ENCODE assay signal across 1 cellular context in the genomic region with DNA sequence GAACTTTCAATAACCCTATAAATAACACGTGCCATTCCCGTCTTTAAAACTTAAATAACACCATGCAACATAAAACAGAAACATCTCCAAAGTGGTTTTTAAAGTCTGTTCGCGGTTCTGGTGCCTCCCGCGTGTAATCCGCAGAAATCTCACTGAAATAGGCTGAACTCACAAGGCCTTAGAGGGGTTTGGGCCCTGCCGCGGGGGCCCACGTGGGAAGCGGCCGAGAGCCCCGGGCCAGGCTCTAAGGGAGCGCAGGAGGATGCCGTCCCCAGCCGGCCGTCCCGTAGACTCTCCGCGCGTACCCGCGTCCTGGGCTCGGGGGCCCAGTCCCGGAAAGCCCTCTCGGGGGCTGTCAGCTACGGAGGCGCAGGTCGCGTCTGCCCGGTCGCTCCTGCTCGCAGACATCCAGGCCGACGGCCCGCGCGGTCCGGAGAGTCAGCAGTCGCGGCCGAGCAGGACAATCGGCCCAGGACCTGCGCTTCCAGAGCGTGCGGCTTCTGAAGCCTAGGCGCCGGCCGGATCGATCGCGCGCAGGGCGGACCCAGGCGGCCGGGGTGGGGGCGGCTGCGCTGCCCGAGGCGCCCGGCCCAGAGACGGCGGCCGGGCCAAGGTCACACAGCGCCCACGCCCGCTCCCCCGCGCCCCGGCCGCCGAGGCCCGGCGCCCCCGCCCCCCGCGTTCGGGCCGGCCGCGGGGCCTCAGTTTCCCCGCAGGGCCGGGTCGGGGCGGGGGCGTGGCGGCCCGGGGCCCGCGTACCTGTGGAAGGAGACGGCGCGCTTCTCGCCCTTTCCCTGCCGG.
A peak's percentile ranks its signal among the peaks of the same experiment; 100 is the strongest.
TF ChIP-seq lines count a peak whose summit lies in the region.

No MANE protein-coding gene starts in this region.

TF ChIP-seq in H1, 55 proteins besides CTCF, POLR2A, EP300 and RAD21:
- TF ChIP-seq, protein P1, sequence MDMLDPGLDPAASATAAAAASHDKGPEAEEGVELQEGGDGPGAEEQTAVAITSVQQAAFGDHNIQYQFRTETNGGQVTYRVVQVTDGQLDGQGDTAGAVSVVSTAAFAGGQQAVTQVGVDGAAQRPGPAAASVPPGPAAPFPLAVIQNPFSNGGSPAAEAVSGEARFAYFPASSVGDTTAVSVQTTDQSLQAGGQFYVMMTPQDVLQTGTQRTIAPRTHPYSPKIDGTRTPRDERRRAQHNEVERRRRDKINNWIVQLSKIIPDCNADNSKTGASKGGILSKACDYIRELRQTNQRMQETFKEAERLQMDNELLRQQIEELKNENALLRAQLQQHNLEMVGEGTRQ (IDR thresholded peaks at IDR 0.05; ENCODE audit: low read length), result no peak
- peak; percentile 70 for TF ChIP-seq TAF1 (IDR thresholded peaks at IDR 0.05; ENCODE audit: low read depth, low read length)
- no peak for TF ChIP-seq POU5F1 (IDR thresholded peaks at IDR 0.05; ENCODE audit: low read depth, low read length)
- no peak for TF ChIP-seq HDAC6 (IDR thresholded peaks at IDR 0.05; ENCODE audit: low read depth, low read length)
- no peak for TF ChIP-seq MAFK (IDR thresholded peaks at IDR 0.05; ENCODE audit: low read depth, low read length)
- TF ChIP-seq SIRT6 (IDR thresholded peaks at IDR 0.05; ENCODE audit: low read length), result no peak
- no peak for TF ChIP-seq RXRA (IDR thresholded peaks at IDR 0.05; ENCODE audit: insufficient read depth, low read depth, low read length)
- TF ChIP-seq CTBP2 (IDR thresholded peaks at IDR 0.05; ENCODE audit: borderline replicate concordance, insufficient read depth, insufficient read length, low read length), result no peak
- TF ChIP-seq SAP30 (IDR thresholded peaks at IDR 0.05; ENCODE audit: insufficient read depth, insufficient replicate concordance, low read length), result no peak
- TF ChIP-seq RNF2 (IDR thresholded peaks at IDR 0.05; ENCODE audit: borderline replicate concordance, low read depth, low read length, missing control alignments, poor library complexity, severe bottlenecking), result no peak
- no peak for TF ChIP-seq SRF (IDR thresholded peaks at IDR 0.05; ENCODE audit: low read depth, low read length)
- TF ChIP-seq JUN (IDR thresholded peaks at IDR 0.05; ENCODE audit: low read depth, low read length), result no peak
- TF ChIP-seq GABPA (IDR thresholded peaks at IDR 0.05; ENCODE audit: borderline replicate concordance, insufficient read depth, low read length), result peak; percentile 44; the same call in 1 of the 2 replicates
- TF ChIP-seq EGR1 (IDR thresholded peaks at IDR 0.05; ENCODE audit: borderline replicate concordance, low read depth, low read length), result no peak
- TF ChIP-seq CBX8 (IDR thresholded peaks at IDR 0.05; ENCODE audit: borderline replicate concordance, low read depth, low read length), result no peak
- TF ChIP-seq CHD1 (IDR thresholded peaks at IDR 0.05; ENCODE audit: low read depth, low read length), result no peak
- no peak for TF ChIP-seq SIN3A (conservative IDR thresholded peaks at IDR 0.05 in 1 of 2, IDR thresholded peaks at IDR 0.05 in 1 of 2; ENCODE audit: low read depth in 1 of 2, low read length in 2 of 2)
- TF ChIP-seq BACH1 (IDR thresholded peaks at IDR 0.05; ENCODE audit: low read length), result 0 out of 2 replicates have a peak, but pooled peaks have one; percentile 4
- TF ChIP-seq SP1 (IDR thresholded peaks at IDR 0.05; ENCODE audit: low read depth, low read length), result no peak
- TF ChIP-seq KDM1A (IDR thresholded peaks at IDR 0.05; ENCODE audit: borderline replicate concordance, low read length), result no peak
- 0 out of 4 replicates have a peak, but pooled peaks of 1 of the 2 experiments have one; percentile 19 for TF ChIP-seq HDAC2 (IDR thresholded peaks at IDR 0.05; ENCODE audit: borderline replicate concordance in 1 of 2, low read depth in 2 of 2, low read length in 2 of 2)
- TF ChIP-seq SIX5 (IDR thresholded peaks at IDR 0.05; ENCODE audit: low read depth, low read length), result no peak
- no peak for TF ChIP-seq NRF1 (IDR thresholded peaks at IDR 0.05; ENCODE audit: low read depth, low read length)
- TF ChIP-seq KDM4A (IDR thresholded peaks at IDR 0.05; ENCODE audit: low read depth, low read length, severe bottlenecking), result peak; percentile 56
- TF ChIP-seq GTF2F1 (IDR thresholded peaks at IDR 0.05; ENCODE audit: borderline replicate concordance, low read depth, low read length), result no peak
- no peak for TF ChIP-seq ATF3 (IDR thresholded peaks at IDR 0.05; ENCODE audit: insufficient read depth, low read depth, low read length)
- TF ChIP-seq CBX5 (IDR thresholded peaks at IDR 0.05; ENCODE audit: low read depth, low read length), result no peak
- TF ChIP-seq SP2 (IDR thresholded peaks at IDR 0.05; ENCODE audit: low read length), result no peak
- TF ChIP-seq MAX (IDR thresholded peaks at IDR 0.05), result peak; percentile 53
- peak; percentile 58; the same call in 1 of the 2 replicates for TF ChIP-seq RBBP5 (IDR thresholded peaks at IDR 0.05; ENCODE audit: borderline replicate concordance, low read depth, low read length)
- TF ChIP-seq ZNF274 (IDR thresholded peaks at IDR 0.05; ENCODE audit: borderline replicate concordance, extremely low read depth, low read length), result no peak
- no peak for TF ChIP-seq EZH2 (IDR thresholded peaks at IDR 0.05; ENCODE audit: low read depth, low read length, severe bottlenecking)
- TF ChIP-seq TBP (IDR thresholded peaks at IDR 0.05; ENCODE audit: low read depth, low read length), result no peak
- TF ChIP-seq POLR2AphosphoS5 (IDR thresholded peaks at IDR 0.05; ENCODE audit: low read depth, low read length), result no peak
- TF ChIP-seq, protein P2, sequence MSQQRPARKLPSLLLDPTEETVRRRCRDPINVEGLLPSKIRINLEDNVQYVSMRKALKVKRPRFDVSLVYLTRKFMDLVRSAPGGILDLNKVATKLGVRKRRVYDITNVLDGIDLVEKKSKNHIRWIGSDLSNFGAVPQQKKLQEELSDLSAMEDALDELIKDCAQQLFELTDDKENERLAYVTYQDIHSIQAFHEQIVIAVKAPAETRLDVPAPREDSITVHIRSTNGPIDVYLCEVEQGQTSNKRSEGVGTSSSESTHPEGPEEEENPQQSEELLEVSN (IDR thresholded peaks at IDR 0.05), result no peak
- no peak for TF ChIP-seq JUND (IDR thresholded peaks at IDR 0.05; ENCODE audit: low read length)
- TF ChIP-seq KDM5A (IDR thresholded peaks at IDR 0.05; ENCODE audit: low read length), result no peak
- TF ChIP-seq CREB1 (IDR thresholded peaks at IDR 0.05), result no peak
- no peak for TF ChIP-seq CHD2 (IDR thresholded peaks at IDR 0.05; ENCODE audit: low read length)
- peak; percentile 66 for TF ChIP-seq ASH2L (IDR thresholded peaks at IDR 0.05; ENCODE audit: low read length)
- no peak for TF ChIP-seq BCL11A (IDR thresholded peaks at IDR 0.05; ENCODE audit: low read depth in 2 of 2, low read length in 2 of 2)
- TF ChIP-seq RFX5 (IDR thresholded peaks at IDR 0.05; ENCODE audit: borderline replicate concordance, low read depth, low read length), result no peak
- peak; percentile 27 for TF ChIP-seq TAF7 (optimal IDR thresholded peaks at IDR 0.05; ENCODE audit: borderline replicate concordance, low read depth, low read length)
- TF ChIP-seq, protein P3, sequence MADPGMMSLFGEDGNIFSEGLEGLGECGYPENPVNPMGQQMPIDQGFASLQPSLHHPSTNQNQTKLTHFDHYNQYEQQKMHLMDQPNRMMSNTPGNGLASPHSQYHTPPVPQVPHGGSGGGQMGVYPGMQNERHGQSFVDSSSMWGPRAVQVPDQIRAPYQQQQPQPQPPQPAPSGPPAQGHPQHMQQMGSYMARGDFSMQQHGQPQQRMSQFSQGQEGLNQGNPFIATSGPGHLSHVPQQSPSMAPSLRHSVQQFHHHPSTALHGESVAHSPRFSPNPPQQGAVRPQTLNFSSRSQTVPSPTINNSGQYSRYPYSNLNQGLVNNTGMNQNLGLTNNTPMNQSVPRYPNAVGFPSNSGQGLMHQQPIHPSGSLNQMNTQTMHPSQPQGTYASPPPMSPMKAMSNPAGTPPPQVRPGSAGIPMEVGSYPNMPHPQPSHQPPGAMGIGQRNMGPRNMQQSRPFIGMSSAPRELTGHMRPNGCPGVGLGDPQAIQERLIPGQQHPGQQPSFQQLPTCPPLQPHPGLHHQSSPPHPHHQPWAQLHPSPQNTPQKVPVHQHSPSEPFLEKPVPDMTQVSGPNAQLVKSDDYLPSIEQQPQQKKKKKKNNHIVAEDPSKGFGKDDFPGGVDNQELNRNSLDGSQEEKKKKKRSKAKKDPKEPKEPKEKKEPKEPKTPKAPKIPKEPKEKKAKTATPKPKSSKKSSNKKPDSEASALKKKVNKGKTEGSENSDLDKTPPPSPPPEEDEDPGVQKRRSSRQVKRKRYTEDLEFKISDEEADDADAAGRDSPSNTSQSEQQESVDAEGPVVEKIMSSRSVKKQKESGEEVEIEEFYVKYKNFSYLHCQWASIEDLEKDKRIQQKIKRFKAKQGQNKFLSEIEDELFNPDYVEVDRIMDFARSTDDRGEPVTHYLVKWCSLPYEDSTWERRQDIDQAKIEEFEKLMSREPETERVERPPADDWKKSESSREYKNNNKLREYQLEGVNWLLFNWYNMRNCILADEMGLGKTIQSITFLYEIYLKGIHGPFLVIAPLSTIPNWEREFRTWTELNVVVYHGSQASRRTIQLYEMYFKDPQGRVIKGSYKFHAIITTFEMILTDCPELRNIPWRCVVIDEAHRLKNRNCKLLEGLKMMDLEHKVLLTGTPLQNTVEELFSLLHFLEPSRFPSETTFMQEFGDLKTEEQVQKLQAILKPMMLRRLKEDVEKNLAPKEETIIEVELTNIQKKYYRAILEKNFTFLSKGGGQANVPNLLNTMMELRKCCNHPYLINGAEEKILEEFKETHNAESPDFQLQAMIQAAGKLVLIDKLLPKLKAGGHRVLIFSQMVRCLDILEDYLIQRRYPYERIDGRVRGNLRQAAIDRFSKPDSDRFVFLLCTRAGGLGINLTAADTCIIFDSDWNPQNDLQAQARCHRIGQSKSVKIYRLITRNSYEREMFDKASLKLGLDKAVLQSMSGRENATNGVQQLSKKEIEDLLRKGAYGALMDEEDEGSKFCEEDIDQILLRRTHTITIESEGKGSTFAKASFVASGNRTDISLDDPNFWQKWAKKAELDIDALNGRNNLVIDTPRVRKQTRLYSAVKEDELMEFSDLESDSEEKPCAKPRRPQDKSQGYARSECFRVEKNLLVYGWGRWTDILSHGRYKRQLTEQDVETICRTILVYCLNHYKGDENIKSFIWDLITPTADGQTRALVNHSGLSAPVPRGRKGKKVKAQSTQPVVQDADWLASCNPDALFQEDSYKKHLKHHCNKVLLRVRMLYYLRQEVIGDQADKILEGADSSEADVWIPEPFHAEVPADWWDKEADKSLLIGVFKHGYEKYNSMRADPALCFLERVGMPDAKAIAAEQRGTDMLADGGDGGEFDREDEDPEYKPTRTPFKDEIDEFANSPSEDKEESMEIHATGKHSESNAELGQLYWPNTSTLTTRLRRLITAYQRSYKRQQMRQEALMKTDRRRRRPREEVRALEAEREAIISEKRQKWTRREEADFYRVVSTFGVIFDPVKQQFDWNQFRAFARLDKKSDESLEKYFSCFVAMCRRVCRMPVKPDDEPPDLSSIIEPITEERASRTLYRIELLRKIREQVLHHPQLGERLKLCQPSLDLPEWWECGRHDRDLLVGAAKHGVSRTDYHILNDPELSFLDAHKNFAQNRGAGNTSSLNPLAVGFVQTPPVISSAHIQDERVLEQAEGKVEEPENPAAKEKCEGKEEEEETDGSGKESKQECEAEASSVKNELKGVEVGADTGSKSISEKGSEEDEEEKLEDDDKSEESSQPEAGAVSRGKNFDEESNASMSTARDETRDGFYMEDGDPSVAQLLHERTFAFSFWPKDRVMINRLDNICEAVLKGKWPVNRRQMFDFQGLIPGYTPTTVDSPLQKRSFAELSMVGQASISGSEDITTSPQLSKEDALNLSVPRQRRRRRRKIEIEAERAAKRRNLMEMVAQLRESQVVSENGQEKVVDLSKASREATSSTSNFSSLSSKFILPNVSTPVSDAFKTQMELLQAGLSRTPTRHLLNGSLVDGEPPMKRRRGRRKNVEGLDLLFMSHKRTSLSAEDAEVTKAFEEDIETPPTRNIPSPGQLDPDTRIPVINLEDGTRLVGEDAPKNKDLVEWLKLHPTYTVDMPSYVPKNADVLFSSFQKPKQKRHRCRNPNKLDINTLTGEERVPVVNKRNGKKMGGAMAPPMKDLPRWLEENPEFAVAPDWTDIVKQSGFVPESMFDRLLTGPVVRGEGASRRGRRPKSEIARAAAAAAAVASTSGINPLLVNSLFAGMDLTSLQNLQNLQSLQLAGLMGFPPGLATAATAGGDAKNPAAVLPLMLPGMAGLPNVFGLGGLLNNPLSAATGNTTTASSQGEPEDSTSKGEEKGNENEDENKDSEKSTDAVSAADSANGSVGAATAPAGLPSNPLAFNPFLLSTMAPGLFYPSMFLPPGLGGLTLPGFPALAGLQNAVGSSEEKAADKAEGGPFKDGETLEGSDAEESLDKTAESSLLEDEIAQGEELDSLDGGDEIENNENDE (IDR thresholded peaks at IDR 0.05; ENCODE audit: insufficient replicate concordance, low read length), result no peak
- peak; percentile 25; the same call in 1 of the 2 replicates for TF ChIP-seq PHF8 (conservative IDR thresholded peaks at IDR 0.05; ENCODE audit: low read depth, low read length)
- no peak for TF ChIP-seq TCF12 (IDR thresholded peaks at IDR 0.05; ENCODE audit: low read depth, low read length)
- TF ChIP-seq ATF2 (IDR thresholded peaks at IDR 0.05; ENCODE audit: low read length), result no peak
- TF ChIP-seq CEBPB (IDR thresholded peaks at IDR 0.05; ENCODE audit: low read depth, low read length), result no peak
- TF ChIP-seq SP4 (IDR thresholded peaks at IDR 0.05; ENCODE audit: low read length), result no peak
- TF ChIP-seq BRCA1 (IDR thresholded peaks at IDR 0.05; ENCODE audit: low read depth, low read length), result no peak
- 0 out of 2 replicates have a peak, but pooled peaks have one; percentile 15 for TF ChIP-seq FOSL1 (IDR thresholded peaks at IDR 0.05; ENCODE audit: insufficient read depth, low read depth, low read length)
TF ChIP-seq in H1: peak in this region for 11.
